ENCODE assay signal across 10 cellular contexts in genomic region chr15:31024330-31024729, GRCh38. TPM values are rescaled to one million over a fixed set of nuclear protein-coding genes. Genes with fewer than 3 reads are reported as not detected.
A peak's percentile ranks its signal among the peaks of the same experiment; 100 is the strongest.
DNase-seq lines count a peak whose midpoint lies in the region; ATAC-seq, FAIRE-seq and TF ChIP-seq lines count a peak whose summit lies in the region.
"Had no signal": no experiment of that assay in that cellular context is flagged by ENCODE, and none has a peak within 500 bp of the region (broad histone marks: within the 10 kb centered on the region; RNA-seq: fewer than 3 reads in every experiment).

No MANE protein-coding gene starts in this region.

- peak in 3 of 4 donors; percentile 63 to 86 (median 64) for ATAC-seq in pancreas

- intact Hi-C loops in pancreas (cut with DNase I): no loop called here
- intact Hi-C loops in tibial artery (cut with DNase I; ENCODE audit: low total_unique reads): no loop called here
- intact Hi-C loops in posterior cingulate gyrus (cut with DNase I): no loop called here

- no peaks in the 10 kb centered on the region for H3K9me3 ChIP-seq in SJCRH30 (replicated peaks)
- no peaks in the 10 kb centered on the region for H3K9me3 ChIP-seq in pancreas
- no peaks in the 10 kb centered on the region for H3K9me3 ChIP-seq in tibial artery

- DNase-seq in GM03348 (ENCODE audit: low spot score) (peak; percentile 90), SJCRH30 (peak; percentile 27 to 33), fibroblast of mammary gland (ENCODE audit: low read depth) (peak; percentile 82), pancreas (peak in 2 of 6 donors; percentile 12 to 25), T-helper 1 cell (no peak), tibial artery (no peak), posterior cingulate gyrus (no peak), NCI-H1930 (lab: John Stamatoyannopoulos, UW) (no peak)
- DNase-seq: activated CD8-positive, alpha-beta memory T cell treated with anti-CD3 and anti-CD28 coated beads, Interleukin-2, amount 50 U/mL, for 48 hours had no signal

- H3K36me3 ChIP-seq in SJCRH30 (no peaks in the 10 kb centered on the region), pancreas (no peaks in the 10 kb centered on the region), tibial artery (no peaks in the 10 kb centered on the region)

- TF ChIP-seq CTCF in fibroblast of mammary gland (conservative IDR thresholded peaks at IDR 0.05; ENCODE audit: control insufficient read depth, insufficient read depth, low read depth, low read length): no peak
- no peak for TF ChIP-seq CTCF in pancreas (IDR thresholded peaks at IDR 0.05)
- TF ChIP-seq CTCF in tibial artery (IDR thresholded peaks at IDR 0.05): no peak

- FAIRE-seq in pancreas (lab: Jason Lieb, UNC): no peak

- H3K4me3 ChIP-seq in SJCRH30: no peak overlapping the region
- H3K4me3 ChIP-seq in fibroblast of mammary gland (ENCODE audit: control insufficient read depth, low read depth, low read length): no peak overlapping the region
- no peak overlapping the region for H3K4me3 ChIP-seq in pancreas
- H3K4me3 ChIP-seq in tibial artery: no peak overlapping the region
- H3K4me3 ChIP-seq: PC-9 had no signal

- H3K4me1 ChIP-seq in SJCRH30 (peaks cover 13% of the 10 kb centered on the region), pancreas (no peaks in the 10 kb centered on the region), tibial artery (peaks cover 0 to 10% (median 6%) of the 10 kb centered on the region in 4 donors)

- WGBS in pancreas, 2 donors: 38 to 40% methylated on average over 5 of the region's 5 CpGs

- no peak overlapping the region; the same call in 1 of the 2 replicates for H3K27ac ChIP-seq in SJCRH30
- no peak overlapping the region for H3K27ac ChIP-seq in pancreas
- no peak overlapping the region for H3K27ac ChIP-seq in tibial artery
- H3K27ac ChIP-seq: PC-9 had no signal

- H3K27me3 ChIP-seq in SJCRH30 (no peaks in the 10 kb centered on the region), pancreas (no peaks in the 10 kb centered on the region), tibial artery (no peaks in the 10 kb centered on the region)

RNA-seq across cellular contexts. Expression of gene MTMR10, which starts 32.9 kb away (rescaled TPM):
- total RNA-seq in SJCRH30 (2014; rRNA removed; shearing (Covaris generic)): 10.6 and 11.4 TPM in 2 replicates
- 10 to 100 TPM in 5 of 6 donors, 1 to 10 TPM in 1; 7.5 to 18.9 (median 12.0) TPM for total RNA-seq in pancreas
- 10 to 100 TPM in 1 of 2 donors, 1 to 10 TPM in 1; 8.6 to 12.7 TPM for polyA plus RNA-seq in pancreas

Comparison
In these comparisons a context has a peak if more than half of its experiments do, and no peak if none do; other contexts are left out.
1. DNase-seq: peak in GM03348 (single experiment), SJCRH30 (2 of 2) and fibroblast of mammary gland (single experiment); none in T-helper 1 cell (0 of 5), tibial artery (0 of 2), posterior cingulate gyrus (0 of 10) and NCI-H1930 (0 of 2).